Comparison of ENCODE assay signal across 10 cellular contexts in the genomic region with DNA sequence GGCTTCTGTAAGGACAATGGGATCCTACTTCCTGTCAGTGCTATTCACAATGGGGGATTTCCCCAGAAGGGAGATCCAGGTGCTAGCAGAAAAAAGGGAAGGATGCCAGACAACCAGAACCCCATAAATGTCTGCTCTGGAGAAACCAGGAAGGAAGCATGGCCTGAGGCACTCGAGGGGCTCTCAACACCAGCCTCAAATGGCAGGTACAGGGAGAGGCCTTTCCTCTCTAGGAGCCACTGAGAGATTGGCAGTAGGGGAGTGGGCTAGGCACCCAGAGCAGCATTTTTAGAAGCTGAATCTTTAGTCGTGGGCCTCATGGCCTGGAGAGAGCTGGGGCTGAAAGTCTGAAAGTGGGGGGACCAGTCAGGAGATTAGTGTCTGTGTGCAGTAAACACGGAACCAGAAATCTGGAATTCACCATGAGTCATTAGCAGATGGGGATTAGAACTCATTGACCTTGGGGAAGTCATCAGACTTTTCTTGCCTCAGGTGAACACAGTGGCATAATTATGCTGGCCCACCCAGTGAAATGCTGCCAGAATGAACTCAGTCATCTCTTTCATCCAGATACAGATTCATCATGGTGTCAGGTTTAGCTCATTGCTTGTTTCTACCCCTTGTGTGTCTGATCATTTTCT. TPM values are rescaled to one million over a fixed set of nuclear protein-coding genes. Genes with fewer than 3 reads are reported as not detected.
DNase-seq lines count a peak whose midpoint lies in the region; ATAC-seq, FAIRE-seq and TF ChIP-seq lines count a peak whose summit lies in the region.
"Had no signal": no experiment of that assay in that cellular context is flagged by ENCODE, and none has a peak within 500 bp of the region (broad histone marks: within the 10 kb centered on the region; RNA-seq: fewer than 3 reads in every experiment).

No MANE protein-coding gene starts in this region.

- H4K20me1 ChIP-seq in GM12878 (ENCODE audit: control insufficient read depth, insufficient read depth): no peaks in the 10 kb centered on the region

- peak overlapping the region; percentile 56 for H3K4me2 ChIP-seq in GM12878 (ENCODE audit: control insufficient read depth, insufficient read depth)

- H3K27ac ChIP-seq in GM12878 (ENCODE audit: control insufficient read depth, insufficient read depth) (peak overlapping the region; percentile 59), pancreas (peak overlapping the region in 2 of 4 donors; percentile 63 to 70)

- H3K4me3 ChIP-seq in GM12878: no peak overlapping the region
- H3K4me3 ChIP-seq in pancreas: no peak overlapping the region

- no peaks in the 10 kb centered on the region for H3K79me2 ChIP-seq in GM12878 (ENCODE audit: control insufficient read depth, insufficient read depth, low read length)

- no peak for TF ChIP-seq POLR2A in GM12878 (IDR thresholded peaks at IDR 0.05; ENCODE audit: low read depth, low read length)

- SMC1A ChIA-PET in GM12878 (lab: Charles Lee; ENCODE audit: uncharacterized antibody, unreplicated experiment): interaction anchor here (0.6 to 6.4 kb wide), 20 partner anchors 9 to 137 kb away, joined by 3 to 68 read pairs (median 6); no protein-coding TSS in a partner anchor

- H3K27me3 ChIP-seq in GM12878 (replicated peaks in 1 of 2; ENCODE audit: control insufficient read depth in 2 of 2, insufficient read depth in 2 of 2, low read length in 1 of 2): no peaks in the 10 kb centered on the region; a peak in 1 of 4 replicates
- no peaks in the 10 kb centered on the region for H3K27me3 ChIP-seq in pancreas

- no TSS peak for BruUV-seq in GM12878 (replicated peaks; lab: Mats Ljungman, UMichigan)

- H3K9ac ChIP-seq in GM12878 (ENCODE audit: control insufficient read depth, insufficient read depth, low read length): peak overlapping the region; percentile 53; the same call in 1 of the 2 replicates

- H3K9me3 ChIP-seq in GM12878 (replicated peaks; ENCODE audit: control insufficient read depth, insufficient read depth, low read length) (no peaks in the 10 kb centered on the region), pancreas (no peaks in the 10 kb centered on the region)

- in situ Hi-C loops in GM12878 (cut with MboI): no loop called here

- H3K4me1 ChIP-seq in GM12878 (ENCODE audit: control insufficient read depth, insufficient read depth, low read length): peaks cover 23% of the 10 kb centered on the region
- H3K4me1 ChIP-seq in pancreas: peaks cover 21 to 31% (median 28%) of the 10 kb centered on the region in 3 donors

- no peak for FAIRE-seq in GM12878 (lab: Jason Lieb, UNC)
- no peak for FAIRE-seq in pancreas (lab: Jason Lieb, UNC)

- ATAC-seq in GM18511 (IDR thresholded peaks at IDR 0.05; ENCODE audit: unreplicated experiment) (peak; percentile 62), HG03045 (IDR thresholded peaks at IDR 0.05; ENCODE audit: unreplicated experiment) (peak; percentile 69), GM12878 (peak; percentile 88), pancreas (peak in 3 of 4 donors; percentile 35 to 73 (median 73))
- ATAC-seq: T-helper 17 cell had no signal

- POLR2A ChIA-PET in GM12878 (lab: Charles Lee): interaction anchor here (1.0 to 4.2 kb wide), 7 partner anchors 9 to 37 kb away, joined by 3 to 28 read pairs (median 5); no protein-coding TSS in a partner anchor

- CTCF ChIA-PET in GM12878 (lab: Yijun Ruan, JAX): interaction anchor here (0.5 to 4.0 kb wide), 15 partner anchors 8 to 138 kb away, joined by 3 to 24 read pairs (median 3); no protein-coding TSS in a partner anchor

- H3K36me3 ChIP-seq in GM12878 (ENCODE audit: control insufficient read depth in 2 of 2, insufficient read depth in 2 of 2, low read length in 1 of 2): no peaks in the 10 kb centered on the region
- no peaks in the 10 kb centered on the region for H3K36me3 ChIP-seq in pancreas

- DNase-seq in GM12878 (ENCODE audit: low read depth, low spot score) (peak; percentile 65), pancreas (no peak), CD1c-positive myeloid dendritic cell (ENCODE audit: extremely low spot score) (no peak), NCI-H2107 treated with DMSO at 0.1 percent for 48 hours (lab: John Stamatoyannopoulos, UW; ENCODE audit: unreplicated experiment) (no peak)
- DNase-seq in stimulated activated naive CD4-positive, alpha-beta T cell (lab: John Stamatoyannopoulos, UW): no peak
- DNase-seq in activated effector memory CD4-positive, alpha-beta T cell treated with anti-CD3 and anti-CD28 coated beads, Interleukin-2, amount 50 U/mL, for 16 hours: no peak
- DNase-seq: activated naive CD8-positive, alpha-beta T cell treated with anti-CD3 and anti-CD28 coated beads for 36 hours; T-helper 17 cell had no signal

- WGBS in GM12878 (ENCODE audit: insufficient coverage, insufficient replicate concordance, low lambda C conversion rate, missing lambda C conversion rate): 0% methylated on average over 3 of the region's 3 CpGs
- 52 to 55% methylated on average over 3 of the region's 3 CpGs for WGBS in pancreas, 2 donors

- H2AFZ ChIP-seq in GM12878 (ENCODE audit: control insufficient read depth, low read depth, low read length): peak overlapping the region; percentile 76

- RAD21 ChIA-PET in GM12878 (lab: Charles Lee; ENCODE audit: unreplicated experiment): interaction anchor here (0.9 to 3.6 kb wide), 10 partner anchors 9 to 97 kb away, joined by 3 to 24 read pairs (median 6); no protein-coding TSS in a partner anchor

- peak in 1 of 2 experiments; percentile 69; a peak in 1 of 4 replicates for TF ChIP-seq EP300 in GM12878 (IDR thresholded peaks at IDR 0.05; ENCODE audit: borderline replicate concordance in 1 of 2, control insufficient read depth in 1 of 2, low read depth in 2 of 2, low read length in 2 of 2)

- TF ChIP-seq CTCF in GM12878 (IDR thresholded peaks at IDR 0.05 in 2 of 3, conservative IDR thresholded peaks at IDR 0.05 in 1 of 3; ENCODE audit: control insufficient read depth in 2 of 3, extremely low read depth in 1 of 3, insufficient read depth in 1 of 3, low read depth in 3 of 3, low read length in 3 of 3) (no peak), pancreas (IDR thresholded peaks at IDR 0.05) (no peak)

- intact Hi-C loops in GM12878 (cut with micrococcal nuclease; ENCODE audit: unreplicated experiment): loop anchor here (5.0 kb wide), 1 partner anchor 38 kb away; no protein-coding TSS in a partner anchor
- intact Hi-C loops in pancreas (cut with DNase I): no loop called here

- TF ChIP-seq RAD21 in GM12878 (IDR thresholded peaks at IDR 0.05; ENCODE audit: insufficient read depth, low read depth, low read length): no peak

TF ChIP-seq in GM12878, 131 proteins besides CTCF, POLR2A, EP300 and RAD21 (continues in another document):
- TF ChIP-seq TCF12 (IDR thresholded peaks at IDR 0.05; ENCODE audit: low read depth, low read length) (no peak), SUZ12 (IDR thresholded peaks at IDR 0.05; ENCODE audit: unreplicated experiment) (no peak), EED (IDR thresholded peaks at IDR 0.05; ENCODE audit: low read depth) (0 out of 2 replicates have a peak, but pooled peaks have one; percentile 14), NR2C2 (IDR thresholded peaks at IDR 0.05; ENCODE audit: borderline replicate concordance, control insufficient read depth, insufficient read length, low read depth) (no peak), NFXL1 (IDR thresholded peaks at IDR 0.05; ENCODE audit: borderline replicate concordance) (no peak), TBL1XR1 (IDR thresholded peaks at IDR 0.05; ENCODE audit: low read depth, low read length) (0 out of 2 replicates have a peak, but pooled peaks have one; percentile 28), FOXK2 (IDR thresholded peaks at IDR 0.05) (peak; percentile 48; the same call in 1 of the 2 replicates), ZNF207 (IDR thresholded peaks at IDR 0.05; ENCODE audit: borderline replicate concordance) (no peak), KDM1A (IDR thresholded peaks at IDR 0.05; ENCODE audit: borderline replicate concordance) (no peak), SP1 (IDR thresholded peaks at IDR 0.05; ENCODE audit: low read depth, low read length) (no peak)
- TF ChIP-seq, protein P1, sequence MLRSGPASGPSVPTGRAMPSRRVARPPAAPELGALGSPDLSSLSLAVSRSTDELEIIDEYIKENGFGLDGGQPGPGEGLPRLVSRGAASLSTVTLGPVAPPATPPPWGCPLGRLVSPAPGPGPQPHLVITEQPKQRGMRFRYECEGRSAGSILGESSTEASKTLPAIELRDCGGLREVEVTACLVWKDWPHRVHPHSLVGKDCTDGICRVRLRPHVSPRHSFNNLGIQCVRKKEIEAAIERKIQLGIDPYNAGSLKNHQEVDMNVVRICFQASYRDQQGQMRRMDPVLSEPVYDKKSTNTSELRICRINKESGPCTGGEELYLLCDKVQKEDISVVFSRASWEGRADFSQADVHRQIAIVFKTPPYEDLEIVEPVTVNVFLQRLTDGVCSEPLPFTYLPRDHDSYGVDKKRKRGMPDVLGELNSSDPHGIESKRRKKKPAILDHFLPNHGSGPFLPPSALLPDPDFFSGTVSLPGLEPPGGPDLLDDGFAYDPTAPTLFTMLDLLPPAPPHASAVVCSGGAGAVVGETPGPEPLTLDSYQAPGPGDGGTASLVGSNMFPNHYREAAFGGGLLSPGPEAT (IDR thresholded peaks at IDR 0.05; ENCODE audit: low read depth): peak; percentile 82; the same call in 1 of the 2 replicates

RNA-seq across cellular contexts. Expression of a gene that starts 28.3 kb away (rescaled TPM):
- total RNA-seq in GM12878 (2013; cell fraction: nucleolus; rRNA removed): 26.1 TPM in 2 replicates
- total RNA-seq in GM12878 (2014; rRNA removed): 0.23 and 0.38 TPM in 2 replicates
- 0.18 and 0.22 TPM in 2 replicates for total RNA-seq in GM12878 (2014; rRNA removed; fragmentation: Illumina TruSeq; extraction: Trizol)
- total RNA-seq in GM12878 (2021): 0.15 and 0.19 TPM in 2 replicates
- 0.34 TPM for polyA plus RNA-seq in GM12878 (2011; ENCODE audit: low read depth)
- 0.72 TPM in 2 replicates for polyA plus RNA-seq in GM12878 (2011; rRNA removed)
- 0.48 and 0.50 TPM in 2 replicates for polyA plus RNA-seq in GM12878 (2011; cell fraction: cytosol; rRNA removed)
- 1.4 and 1.6 TPM in 2 replicates for polyA plus RNA-seq in GM12878 (2011; cell fraction: nucleus; rRNA removed)
- 0.31 and 0.81 TPM in 2 replicates for polyA plus RNA-seq in GM12878 (2012)
- 0.10 and 0.54 TPM in 2 replicates for polyA plus RNA-seq in GM12878 (2014; fragmentation: Illumina TruSeq; extraction: Trizol)
- polyA plus RNA-seq in GM12878 (2014; fragmentation: Nextera tagmentation; extraction: Ambion mirVana): not detected
- 0.10 and 0.16 TPM in 2 replicates for polyA plus RNA-seq in GM12878 (2014; rRNA removed)
- polyA plus RNA-seq in GM12878 (2016; fragmentation: Nextera tagmentation; extraction: Ambion mirVana): under 1 TPM; 0.43 to 0.60 TPM
- 3.4 and 3.7 TPM in 2 replicates for polyA minus RNA-seq in GM12878 (2011; rRNA and poly(A)+ RNA removed)
- 0.83 and 2.7 TPM in 2 replicates for polyA minus RNA-seq in GM12878 (2011; cell fraction: cytosol; rRNA and poly(A)+ RNA removed)
- 5.8 and 7.5 TPM in 2 replicates for polyA minus RNA-seq in GM12878 (2011; cell fraction: nucleus; rRNA and poly(A)+ RNA removed)
- 10 to 100 TPM; 18.2 to 36.2 (median 27.9) TPM for total RNA-seq in pancreas
- 10 to 100 TPM; 14.9 to 20.3 TPM for polyA plus RNA-seq in pancreas
- total RNA-seq: activated naive CD8-positive, alpha-beta T cell treated with anti-CD3 and anti-CD28 coated beads for 36 hours had no signal
